35 cellular contexts compared by ENCODE assay signal in the genomic region with DNA sequence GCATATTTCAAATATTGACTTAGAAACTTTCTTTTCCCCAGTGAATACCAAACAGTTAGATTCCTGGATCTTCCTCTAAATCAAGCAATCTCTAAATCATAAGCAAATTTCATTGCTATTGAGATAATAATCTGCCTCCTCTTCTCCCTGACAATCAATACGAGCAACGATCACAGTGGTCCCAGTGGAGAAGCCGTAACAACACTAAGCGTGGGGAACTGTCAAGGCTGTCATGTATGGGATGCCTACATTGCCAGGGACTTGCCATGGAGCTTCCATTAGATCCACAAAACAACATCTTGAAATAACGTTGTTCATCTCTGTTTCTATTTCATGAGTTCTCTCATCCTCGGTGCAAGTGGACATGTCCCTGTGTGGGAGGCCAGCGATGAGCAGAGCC.
"Had no signal": no experiment of that assay in that cellular context is flagged by ENCODE, and none has a peak within 500 bp of the region (broad histone marks: within the 10 kb centered on the region; RNA-seq: fewer than 3 reads in every experiment).

No MANE protein-coding gene starts in this region.

- H3K27me3 Mint-ChIP-seq: activated CD4-positive, alpha-beta memory T cell treated with anti-CD3 and anti-CD28 coated beads, Interleukin-2, amount 10 ng/mL, durations not matched to agents 7 days and 5 days; activated CD8-positive, alpha-beta memory T cell treated with anti-CD3 and anti-CD28 coated beads, Interleukin-2, amount 10 ng/mL, durations not matched to agents 7 days and 5 days; activated naive CD8-positive, alpha-beta T cell; activated naive CD8-positive, alpha-beta T cell treated with anti-CD3 and anti-CD28 coated beads, Interleukin-2, amount 50 U/mL, for 24 hours had no signal

- DNase-seq: activated CD4-positive, alpha-beta memory T cell treated with anti-CD3 and anti-CD28 coated beads, Interleukin-2, amount 10 ng/mL, durations not matched to agents 7 days and 5 days; activated CD4-positive, alpha-beta T cell treated with anti-CD3 and anti-CD28 coated beads for 1 hour; activated CD4-positive, alpha-beta T cell treated with anti-CD3 and anti-CD28 coated beads for 36 hours; activated CD4-positive, alpha-beta T cell treated with anti-CD3 and anti-CD28 coated beads for 48 hours; activated CD4-positive, alpha-beta T cell treated with anti-CD3 and anti-CD28 coated beads, Interleukin-2, amount 10 ng/mL, durations not matched to agents 7 days and 5 days; activated CD4-positive, alpha-beta T cell treated with anti-CD3 and anti-CD28 coated beads, Interleukin-2, amount 50 U/mL, for 48 hours; activated CD4-positive, CD25-positive, alpha-beta regulatory T cell; activated CD8-positive, alpha-beta memory T cell treated with anti-CD3 and anti-CD28 coated beads for 24 hours; activated CD8-positive, alpha-beta memory T cell treated with anti-CD3 and anti-CD28 coated beads, Interleukin-2, amount 10 ng/mL, durations not matched to agents 7 days and 5 days; activated CD8-positive, alpha-beta memory T cell treated with anti-CD3 and anti-CD28 coated beads, Interleukin-2, amount 50 U/mL, for 48 hours; activated CD8-positive, alpha-beta T cell treated with anti-CD3 and anti-CD28 coated beads, Interleukin-2, amount 10 ng/mL, durations not matched to agents 7 days and 5 days; activated effector memory CD4-positive, alpha-beta T cell treated with Interleukin-2 at 50 U/mL for 16 hours; activated gamma-delta T cell; activated naive CD4-positive, alpha-beta T cell treated with anti-CD3 and anti-CD28 coated beads, Interleukin-2, amount 10 ng/mL, durations not matched to agents 7 days and 5 days; activated naive CD4-positive, alpha-beta T cell treated with Interleukin-2 at 50 U/mL for 16 hours; activated naive CD8-positive, alpha-beta T cell treated with anti-CD3 and anti-CD28 coated beads, Interleukin-2, amount 10 ng/mL, durations not matched to agents 7 days and 5 days; activated naive CD8-positive, alpha-beta T cell treated with anti-CD3 and anti-CD28 coated beads, Interleukin-2, amount 50 U/mL, for 24 hours; activated T-cell treated with anti-CD3 and anti-CD28 coated beads, Interleukin-2, amount 50 U/mL, for 24 hours; activated T-cell treated with anti-CD3 and anti-CD28 coated beads, Interleukin-2, amount 50 U/mL, for 48 hours; amygdala; anterior cingulate cortex; central memory CD4-positive, alpha-beta T cell; T-helper 1 cell; T-helper 2 cell; T-helper 9 cell; WERI-Rb-1 had no signal

- H3K4me1 ChIP-seq: ascending aorta had no signal

- H3K9me3 ChIP-seq: ascending aorta had no signal

- H3K9me3 Mint-ChIP-seq: activated CD4-positive, alpha-beta memory T cell treated with anti-CD3 and anti-CD28 coated beads, Interleukin-2, amount 10 ng/mL, durations not matched to agents 7 days and 5 days; activated CD4-positive, alpha-beta T cell treated with anti-CD3 and anti-CD28 coated beads, Interleukin-2, amount 10 ng/mL, durations not matched to agents 7 days and 5 days; activated naive CD4-positive, alpha-beta T cell treated with anti-CD3 and anti-CD28 coated beads, Interleukin-2, amount 10 ng/mL, durations not matched to agents 7 days and 5 days; activated naive CD4-positive, alpha-beta T cell treated with anti-CD3 and anti-CD28 coated beads, Interleukin-2, amount 50 U/mL, for 24 hours; activated naive CD8-positive, alpha-beta T cell treated with anti-CD3 and anti-CD28 coated beads, Interleukin-2, amount 10 ng/mL, durations not matched to agents 7 days and 5 days; activated naive CD8-positive, alpha-beta T cell treated with anti-CD3 and anti-CD28 coated beads, Interleukin-2, amount 50 U/mL, for 24 hours; activated T-cell treated with anti-CD3 and anti-CD28 coated beads, Interleukin-2, amount 50 U/mL, for 24 hours; activated T-helper 2 cell treated with anti-CD3 and anti-CD28 coated beads, Interferon-gamma antibody, Interleukin-2, Interleukin-4, amounts not matched to agents 10 μg/mL and 5 μg/mL and 100 μg/mL, durations not matched to agents 14 hours and 24 hours and 36 hours; brain; T-helper 1 cell treated with Interleukin-12 subunit alpha and Interleukin-12 subunit beta and Interleukin-4 antibody, amounts not matched to agents 30 μg/mL and 1 μg/mL, for 36 hours; T-helper 2 cell treated with Interferon-gamma antibody and Interleukin-4, amounts not matched to agents 5 μg/mL and 100 μg/mL, for 36 hours; WTC11 had no signal

- ATAC-seq: activated CD4-positive, alpha-beta T cell treated with anti-CD3 and anti-CD28 coated beads for 36 hours; activated CD4-positive, CD25-positive, alpha-beta regulatory T cell treated with anti-CD3 and anti-CD28 coated beads, Interleukin-2, amount 50 U/mL, for 24 hours; activated CD8-positive, alpha-beta memory T cell treated with anti-CD3 and anti-CD28 coated beads, Interleukin-2, amount 10 ng/mL, durations not matched to agents 7 days and 5 days; activated CD8-positive, alpha-beta T cell treated with anti-CD3 and anti-CD28 coated beads, Interleukin-2, amount 10 ng/mL, durations not matched to agents 7 days and 5 days; activated naive CD8-positive, alpha-beta T cell treated with anti-CD3 and anti-CD28 coated beads, Interleukin-2, amount 50 U/mL, for 24 hours; WTC11 had no signal

- H3K27ac ChIP-seq: ascending aorta, WERI-Rb-1 had no signal

- H3K27me3 ChIP-seq: ascending aorta had no signal

- H3K36me3 Mint-ChIP-seq: activated CD8-positive, alpha-beta memory T cell treated with anti-CD3 and anti-CD28 coated beads, Interleukin-2, amount 10 ng/mL, durations not matched to agents 7 days and 5 days; activated naive CD4-positive, alpha-beta T cell treated with anti-CD3 and anti-CD28 coated beads, Interleukin-2, amount 10 ng/mL, durations not matched to agents 7 days and 5 days; activated naive CD4-positive, alpha-beta T cell treated with anti-CD3 and anti-CD28 coated beads, Interleukin-2, amount 50 U/mL, for 24 hours; activated naive CD8-positive, alpha-beta T cell; activated naive CD8-positive, alpha-beta T cell treated with anti-CD3 and anti-CD28 coated beads, Interleukin-2, amount 10 ng/mL, durations not matched to agents 7 days and 5 days; brain; WTC11 had no signal

- H3K4me1 Mint-ChIP-seq: activated CD4-positive, alpha-beta memory T cell treated with anti-CD3 and anti-CD28 coated beads, Interleukin-2, amount 10 ng/mL, durations not matched to agents 7 days and 5 days; activated CD4-positive, alpha-beta T cell treated with anti-CD3 and anti-CD28 coated beads for 36 hours; activated CD4-positive, alpha-beta T cell treated with anti-CD3 and anti-CD28 coated beads, Interleukin-2, amount 10 ng/mL, durations not matched to agents 7 days and 5 days; activated CD8-positive, alpha-beta memory T cell treated with anti-CD3 and anti-CD28 coated beads, Interleukin-2, amount 10 ng/mL, durations not matched to agents 7 days and 5 days; activated naive CD4-positive, alpha-beta T cell treated with anti-CD3 and anti-CD28 coated beads, Interleukin-2, amount 10 ng/mL, durations not matched to agents 7 days and 5 days had no signal

- H3K27ac Mint-ChIP-seq: activated CD4-positive, alpha-beta memory T cell treated with anti-CD3 and anti-CD28 coated beads, Interleukin-2, amount 10 ng/mL, durations not matched to agents 7 days and 5 days; activated CD4-positive, alpha-beta T cell treated with anti-CD3 and anti-CD28 coated beads for 36 hours; activated CD4-positive, alpha-beta T cell treated with anti-CD3 and anti-CD28 coated beads, Interleukin-2, amount 10 ng/mL, durations not matched to agents 7 days and 5 days; activated CD8-positive, alpha-beta memory T cell treated with anti-CD3 and anti-CD28 coated beads, Interleukin-2, amount 10 ng/mL, durations not matched to agents 7 days and 5 days; activated CD8-positive, alpha-beta T cell treated with anti-CD3 and anti-CD28 coated beads, Interleukin-2, amount 10 ng/mL, durations not matched to agents 7 days and 5 days; activated naive CD4-positive, alpha-beta T cell treated with anti-CD3 and anti-CD28 coated beads, Interleukin-2, amount 10 ng/mL, durations not matched to agents 7 days and 5 days; activated naive CD4-positive, alpha-beta T cell treated with anti-CD3 and anti-CD28 coated beads, Interleukin-2, amount 50 U/mL, for 24 hours; activated naive CD8-positive, alpha-beta T cell; activated naive CD8-positive, alpha-beta T cell treated with anti-CD3 and anti-CD28 coated beads, Interleukin-2, amount 10 ng/mL, durations not matched to agents 7 days and 5 days; activated naive CD8-positive, alpha-beta T cell treated with anti-CD3 and anti-CD28 coated beads, Interleukin-2, amount 50 U/mL, for 24 hours; activated T-cell treated with anti-CD3 and anti-CD28 coated beads, Interleukin-2, amount 50 U/mL, for 24 hours; activated T-helper 2 cell treated with anti-CD3 and anti-CD28 coated beads, Interferon-gamma antibody, Interleukin-2, Interleukin-4, amounts not matched to agents 10 μg/mL and 5 μg/mL and 100 μg/mL, durations not matched to agents 14 hours and 24 hours and 36 hours; T-helper 1 cell treated with Interleukin-12 subunit alpha and Interleukin-12 subunit beta and Interleukin-4 antibody, amounts not matched to agents 30 μg/mL and 1 μg/mL, for 36 hours; T-helper 2 cell treated with Interferon-gamma antibody and Interleukin-4, amounts not matched to agents 5 μg/mL and 100 μg/mL, for 36 hours; WTC11 had no signal

- H3K4me3 Mint-ChIP-seq: activated CD4-positive, alpha-beta memory T cell treated with anti-CD3 and anti-CD28 coated beads, Interleukin-2, amount 10 ng/mL, durations not matched to agents 7 days and 5 days; activated CD4-positive, alpha-beta T cell treated with anti-CD3 and anti-CD28 coated beads for 36 hours; activated CD4-positive, alpha-beta T cell treated with anti-CD3 and anti-CD28 coated beads, Interleukin-2, amount 10 ng/mL, durations not matched to agents 7 days and 5 days; activated CD8-positive, alpha-beta memory T cell treated with anti-CD3 and anti-CD28 coated beads, Interleukin-2, amount 10 ng/mL, durations not matched to agents 7 days and 5 days; activated CD8-positive, alpha-beta T cell treated with anti-CD3 and anti-CD28 coated beads, Interleukin-2, amount 10 ng/mL, durations not matched to agents 7 days and 5 days; activated naive CD4-positive, alpha-beta T cell treated with anti-CD3 and anti-CD28 coated beads, Interleukin-2, amount 10 ng/mL, durations not matched to agents 7 days and 5 days; activated naive CD4-positive, alpha-beta T cell treated with anti-CD3 and anti-CD28 coated beads, Interleukin-2, amount 50 U/mL, for 24 hours; activated naive CD8-positive, alpha-beta T cell; activated naive CD8-positive, alpha-beta T cell treated with anti-CD3 and anti-CD28 coated beads, Interleukin-2, amount 10 ng/mL, durations not matched to agents 7 days and 5 days; activated naive CD8-positive, alpha-beta T cell treated with anti-CD3 and anti-CD28 coated beads, Interleukin-2, amount 50 U/mL, for 24 hours; activated T-cell treated with anti-CD3 and anti-CD28 coated beads, Interleukin-2, amount 50 U/mL, for 24 hours; brain; T-helper 1 cell treated with Interleukin-12 subunit alpha and Interleukin-12 subunit beta and Interleukin-4 antibody, amounts not matched to agents 30 μg/mL and 1 μg/mL, for 36 hours; T-helper 2 cell treated with Interferon-gamma antibody and Interleukin-4, amounts not matched to agents 5 μg/mL and 100 μg/mL, for 36 hours; WTC11 had no signal

- H3K4me3 ChIP-seq: ascending aorta had no signal

- H3K36me3 ChIP-seq: ascending aorta, WERI-Rb-1 had no signal
